ENCODE assay signal across 8 cellular contexts in genomic region chr4:56301181-56302076, GRCh38.
DNase-seq lines count a peak whose midpoint lies in the region; ATAC-seq and TF ChIP-seq lines count a peak whose summit lies in the region.

No MANE protein-coding gene starts in this region.

- H3K27me3 ChIP-seq in endocrine pancreas (ENCODE audit: control insufficient read depth, insufficient read depth, low read length) = no peaks in the 10 kb centered on the region

- no TSS peak for BruUV-seq in Calu3 (replicated peaks; lab: Mats Ljungman, UMichigan)

- no peaks in the 10 kb centered on the region for H3K36me3 ChIP-seq in endocrine pancreas (ENCODE audit: control insufficient read depth, insufficient read depth, low read length)

- peak overlapping the region; percentile 28 for H3K4me3 ChIP-seq in endocrine pancreas (ENCODE audit: control insufficient read depth, insufficient read depth, low read length)

- no peaks in the 10 kb centered on the region for H3K9me3 ChIP-seq in endocrine pancreas (ENCODE audit: control insufficient read depth, low read length)

- ATAC-seq in GM19468 (IDR thresholded peaks at IDR 0.05; ENCODE audit: extremely low read depth, unreplicated experiment) = peak; percentile 46
- ATAC-seq in activated CD8-positive, alpha-beta T cell treated with anti-CD3 and anti-CD28 coated beads, Interleukin-2, amount 10 ng/mL, durations not matched to agents 7 days and 5 days = peak; percentile 96

- POLR2A ChIA-PET in activated CD8-positive, alpha-beta T cell treated with anti-CD3 and anti-CD28 coated beads, Interleukin-2, amount 10 ng/mL, durations not matched to agents 7 days and 5 days (lab: Charles Lee) = no interaction called here

- H3K9ac ChIP-seq in endocrine pancreas (ENCODE audit: control insufficient read depth, insufficient read depth, low read length) = no peak overlapping the region

- no peaks in the 10 kb centered on the region for H3K9me3 Mint-ChIP-seq in Calu3 (ENCODE audit: low read depth, unreplicated experiment)
- H3K9me3 Mint-ChIP-seq in activated CD8-positive, alpha-beta T cell treated with anti-CD3 and anti-CD28 coated beads, Interleukin-2, amount 10 ng/mL, durations not matched to agents 7 days and 5 days (ENCODE audit: insufficient read depth) = no peaks in the 10 kb centered on the region

- CTCF ChIA-PET in Calu3 (lab: Charles Lee) = interaction anchor here (1.1 to 1.2 kb wide), 2 partner anchors 170 to 352 kb away, joined by 3 to 4 read pairs; partner anchors contain the start of gene CEP135
- CTCF ChIA-PET in activated CD8-positive, alpha-beta T cell treated with anti-CD3 and anti-CD28 coated beads, Interleukin-2, amount 10 ng/mL, durations not matched to agents 7 days and 5 days (lab: Charles Lee) = interaction anchor here (0.6 to 1.5 kb wide), 9 partner anchors 10 to 535 kb away, joined by 3 to 9 read pairs (median 3); partner anchors contain the start of gene CEP135

- H3K27ac Mint-ChIP-seq in Calu3 (ENCODE audit: unreplicated experiment) = no peak overlapping the region
- H3K27ac Mint-ChIP-seq in activated CD8-positive, alpha-beta T cell treated with anti-CD3 and anti-CD28 coated beads, Interleukin-2, amount 10 ng/mL, durations not matched to agents 7 days and 5 days = no peak overlapping the region

- H3K4me1 Mint-ChIP-seq in Calu3 (ENCODE audit: low read depth, unreplicated experiment) = peaks cover 10% of the 10 kb centered on the region
- peaks cover 3% of the 10 kb centered on the region for H3K4me1 Mint-ChIP-seq in activated CD8-positive, alpha-beta T cell treated with anti-CD3 and anti-CD28 coated beads, Interleukin-2, amount 10 ng/mL, durations not matched to agents 7 days and 5 days (ENCODE audit: low read depth)

- DNase-seq in Calu3 (peak; percentile 70), HK-2 (ENCODE audit: unreplicated experiment) (peak; percentile 65), NCI-H82 treated with DMSO at 0.1 percent for 48 hours (lab: John Stamatoyannopoulos, UW; ENCODE audit: unreplicated experiment) (peak; percentile 32), middle frontal gyrus (ENCODE audit: extremely low spot score, low spot score) (peak; percentile 63)
- DNase-seq in activated CD8-positive, alpha-beta T cell treated with anti-CD3 and anti-CD28 coated beads, Interleukin-2, amount 10 ng/mL, durations not matched to agents 7 days and 5 days = peak; percentile 76
- peak; percentile 2 to 11 for DNase-seq in stimulated activated CD8-positive, alpha-beta memory T cell treated with anti-CD3 and anti-CD28 coated beads, Interleukin-7, amount 100 ng/mL, for 1 hour (ENCODE audit: low read depth in 2 of 2)

- no peaks in the 10 kb centered on the region for H3K36me3 Mint-ChIP-seq in Calu3 (ENCODE audit: insufficient read depth, unreplicated experiment)
- no peaks in the 10 kb centered on the region for H3K36me3 Mint-ChIP-seq in activated CD8-positive, alpha-beta T cell treated with anti-CD3 and anti-CD28 coated beads, Interleukin-2, amount 10 ng/mL, durations not matched to agents 7 days and 5 days (ENCODE audit: low read depth)

- intact Hi-C loops in Calu3 (cut with micrococcal nuclease; ENCODE audit: unreplicated experiment) = loop anchor here (1.0 to 2.0 kb wide), 4 partner anchors 61 to 353 kb away; partner anchors contain the start of gene CEP135

- H3K4me1 ChIP-seq in endocrine pancreas (ENCODE audit: control insufficient read depth, insufficient read depth, low read length) = peaks cover 3% of the 10 kb centered on the region

- peak; percentile 61 for TF ChIP-seq CTCF in Calu3 (IDR thresholded peaks at IDR 0.05; ENCODE audit: unreplicated experiment)

- H3K27me3 Mint-ChIP-seq in Calu3 (ENCODE audit: unreplicated experiment) = no peaks in the 10 kb centered on the region
- peaks cover 6% of the 10 kb centered on the region for H3K27me3 Mint-ChIP-seq in activated CD8-positive, alpha-beta T cell treated with anti-CD3 and anti-CD28 coated beads, Interleukin-2, amount 10 ng/mL, durations not matched to agents 7 days and 5 days (ENCODE audit: low read depth)

- H3K4me3 Mint-ChIP-seq in Calu3 (ENCODE audit: low read depth, unreplicated experiment) = no peak overlapping the region
- H3K4me3 Mint-ChIP-seq in activated CD8-positive, alpha-beta T cell treated with anti-CD3 and anti-CD28 coated beads, Interleukin-2, amount 10 ng/mL, durations not matched to agents 7 days and 5 days = no peak overlapping the region

Comparison
In these comparisons a context has a peak if more than half of its experiments do, and no peak if none do; other contexts are left out.
1. Peak in every context shown above with its lines: DNase-seq, ATAC-seq and H3K4me3 ChIP-seq.
2. DNase-seq: peak in every context shown above with its lines; median percentile 76 in activated CD8-positive, alpha-beta T cell treated with anti-CD3 and anti-CD28 coated beads, Interleukin-2, amount 10 ng/mL, durations not matched to agents 7 days and 5 days; 70 in Calu3; 65 in HK-2; 63 in middle frontal gyrus; 32 in NCI-H82 treated with DMSO at 0.1 percent for 48 hours; 6 in stimulated activated CD8-positive, alpha-beta memory T cell treated with anti-CD3 and anti-CD28 coated beads, Interleukin-7, amount 100 ng/mL, for 1 hour.